In genomic region chr5:57221049-57221568, GRCh38 we compare ENCODE assay signal across 7 cellular contexts. TPM values are rescaled to one million over a fixed set of nuclear protein-coding genes. Genes with fewer than 3 reads are reported as not detected.
DNase-seq lines count a peak whose midpoint lies in the region; ATAC-seq and TF ChIP-seq lines count a peak whose summit lies in the region.

No MANE protein-coding gene starts in this region.

- peaks cover 55% of the 10 kb centered on the region for H3K36me3 Mint-ChIP-seq in activated B cell treated with CpG ODN at 0.5 μM for 24 hours (ENCODE audit: low read depth)

- no peaks in the 10 kb centered on the region for H3K9me3 Mint-ChIP-seq in activated B cell treated with CpG ODN at 0.5 μM for 24 hours

- intact Hi-C loops in activated B cell treated with CpG ODN at 0.5 μM for 24 hours (cut with micrococcal nuclease), result loop anchor here (1.0 to 2.0 kb wide), 10 partner anchors 10 to 1285 kb away; partner anchors contain the start of genes MIER3 and SETD9

- DNase-seq in DMS114 treated with DMSO at 0.1 percent for 48 hours (lab: John Stamatoyannopoulos, UW; ENCODE audit: unreplicated experiment) (peak; percentile 47), NCI-H146 (lab: John Stamatoyannopoulos, UW) (peak; percentile 34), activated B cell treated with CpG ODN at 0.5 μM for 24 hours (no peak), fibroblast of the conjunctiva (ENCODE audit: low read depth) (peak; percentile 36), omental fat pad (ENCODE audit: low spot score) (no peak), T-helper 9 cell (no peak)

- TF ChIP-seq CTCF in activated B cell treated with CpG ODN at 0.5 μM for 24 hours (IDR thresholded peaks at IDR 0.05) (peak; percentile 22), omental fat pad (IDR thresholded peaks at IDR 0.05) (peak in 2 of 3 donors; percentile 65 to 80)

- H3K4me1 Mint-ChIP-seq in activated B cell treated with CpG ODN at 0.5 μM for 24 hours, result peaks cover 34% of the 10 kb centered on the region

- CTCF ChIA-PET in activated B cell treated with CpG ODN at 0.5 μM for 24 hours (lab: Charles Lee), result interaction anchor here (0.7 to 2.7 kb wide), 4 partner anchors 48 to 347 kb away, joined by 3 to 30 read pairs (median 14); no protein-coding TSS in a partner anchor

- no peak overlapping the region for H3K4me3 Mint-ChIP-seq in activated B cell treated with CpG ODN at 0.5 μM for 24 hours

- ATAC-seq in GM19395 (IDR thresholded peaks at IDR 0.05; ENCODE audit: unreplicated experiment), result peak; percentile 73
- peak; percentile 86 for ATAC-seq in activated B cell treated with CpG ODN at 0.5 μM for 24 hours (ENCODE audit: low read depth)
- peak; percentile 75 for ATAC-seq in omental fat pad (ENCODE audit: low FRiP score)

- no peak overlapping the region for H3K27ac Mint-ChIP-seq in activated B cell treated with CpG ODN at 0.5 μM for 24 hours

- no peaks in the 10 kb centered on the region for H3K27me3 Mint-ChIP-seq in activated B cell treated with CpG ODN at 0.5 μM for 24 hours

- POLR2A ChIA-PET in activated B cell treated with CpG ODN at 0.5 μM for 24 hours (lab: Charles Lee), result interaction anchor here (1.6 kb wide), 1 partner anchor 48 kb away, joined by 8 read pairs; the partner anchor contains the start of gene GPBP1

RNA-seq across cellular contexts. Expression of gene GPBP1, which starts 47.2 kb away (rescaled TPM):
- total RNA-seq in activated B cell treated with CpG ODN at 0.5 μM for 24 hours (130 and 142 TPM in 2 replicates), omental fat pad (10 to 100 TPM; 56.1 to 99.0 (median 83.3) TPM)

Comparison
In these comparisons a context has a peak if more than half of its experiments do, and no peak if none do; other contexts are left out.
1. DNase-seq: peak in DMS114 treated with DMSO at 0.1 percent for 48 hours (single experiment), NCI-H146 (single experiment) and fibroblast of the conjunctiva (single experiment); none in activated B cell treated with CpG ODN at 0.5 μM for 24 hours (single experiment), omental fat pad (single experiment) and T-helper 9 cell (single experiment).
2. Peak in every context shown above with its lines, with median percentiles within 50 percentile points of each other: ATAC-seq.